8 cellular contexts compared by ENCODE assay signal in the genomic region with DNA sequence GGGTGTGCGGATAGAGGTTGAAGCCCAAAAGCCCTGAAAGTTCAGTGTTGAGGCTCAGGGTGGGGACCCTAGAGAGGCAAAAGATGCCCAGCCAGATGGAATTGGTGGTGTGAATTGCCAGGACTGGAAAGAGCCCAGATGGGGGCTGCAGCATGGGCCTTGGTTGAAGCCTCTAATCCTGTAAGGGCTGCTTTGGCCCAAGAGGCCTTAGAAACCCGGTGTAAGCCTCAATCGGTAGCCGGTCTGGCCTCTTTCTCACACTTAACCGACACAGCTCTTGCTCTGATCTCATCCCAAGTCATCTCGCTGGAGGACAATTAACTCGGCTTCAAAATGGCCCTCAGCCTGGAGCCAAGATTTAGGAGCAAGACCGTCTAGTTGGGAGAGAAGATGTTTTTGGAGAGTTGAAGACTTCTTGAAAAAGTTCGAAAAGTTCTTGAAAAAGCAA. TPM values are rescaled to one million over a fixed set of nuclear protein-coding genes. Genes with fewer than 3 reads are reported as not detected.
DNase-seq lines count a peak whose midpoint lies in the region; ATAC-seq, FAIRE-seq and TF ChIP-seq lines count a peak whose summit lies in the region.

No MANE protein-coding gene starts in this region.

- intact Hi-C loops in GM12878 (cut with micrococcal nuclease; ENCODE audit: unreplicated experiment), result loop anchor here (2.0 to 5.0 kb wide), 4 partner anchors 32 to 509 kb away; a partner anchor contains a TSS

- TF ChIP-seq POLR2A in GM12878 (IDR thresholded peaks at IDR 0.05; ENCODE audit: low read depth, low read length), result no peak; the same call in 1 of the 2 replicates

- H3K27ac ChIP-seq in GM12878 (ENCODE audit: control insufficient read depth, insufficient read depth) (peak overlapping the region; percentile 99), layer of hippocampus (ENCODE audit: low read depth, low read length) (peak overlapping the region; percentile 95), substantia nigra (ENCODE audit: low read depth, low read length, poor library complexity, severe bottlenecking) (peak overlapping the region; percentile 94)

- CTCF ChIA-PET in GM12878 (lab: Yijun Ruan, JAX), result interaction anchor here (0.7 to 3.8 kb wide), 5 partner anchors 8 to 308 kb away, joined by 3 to 26 read pairs (median 4); no protein-coding TSS in a partner anchor

- peaks cover 16% of the 10 kb centered on the region for H3K4me1 ChIP-seq in ES-I3 (ENCODE audit: insufficient read depth, low read length)
- H3K4me1 ChIP-seq in GM12878 (ENCODE audit: control insufficient read depth, insufficient read depth, low read length), result peaks cover 35% of the 10 kb centered on the region

- RAD21 ChIA-PET in GM12878 (lab: Charles Lee; ENCODE audit: unreplicated experiment), result interaction anchor here (0.8 to 1.9 kb wide), 9 partner anchors 8 to 102 kb away, joined by 3 to 7 read pairs (median 4); a partner anchor contains a TSS

- H3K27me3 ChIP-seq in GM12878 (replicated peaks in 1 of 2; ENCODE audit: control insufficient read depth in 2 of 2, insufficient read depth in 2 of 2, low read length in 1 of 2) (no peaks in the 10 kb centered on the region), layer of hippocampus (ENCODE audit: control insufficient read depth, insufficient read depth, low read length) (no peaks in the 10 kb centered on the region)

- no peak for TF ChIP-seq EP300 in GM12878 (IDR thresholded peaks at IDR 0.05; ENCODE audit: borderline replicate concordance in 1 of 2, control insufficient read depth in 1 of 2, low read depth in 2 of 2, low read length in 2 of 2)

- no peak overlapping the region for H2AFZ ChIP-seq in GM12878 (ENCODE audit: control insufficient read depth, low read depth, low read length)

- BruUV-seq in GM12878 (replicated peaks; lab: Mats Ljungman, UMichigan), result TSS peak; percentile 93

- H3K9me3 ChIP-seq in ES-I3 (ENCODE audit: control insufficient read depth, insufficient read depth, low read length), result no peaks in the 10 kb centered on the region
- H3K9me3 ChIP-seq in GM12878 (replicated peaks; ENCODE audit: control insufficient read depth, insufficient read depth, low read length), result no peaks in the 10 kb centered on the region

- in situ Hi-C loops in GM12878 (cut with MboI), result no loop called here

- H3K36me3 ChIP-seq in ES-I3 (ENCODE audit: insufficient read depth, low read length) (peaks cover 18% of the 10 kb centered on the region), GM12878 (ENCODE audit: control insufficient read depth in 2 of 2, insufficient read depth in 2 of 2, low read length in 1 of 2) (peaks cover 14 to 24% of the 10 kb centered on the region in 2 experiments)

- no peaks in the 10 kb centered on the region for H4K20me1 ChIP-seq in GM12878 (ENCODE audit: control insufficient read depth, insufficient read depth)

- peak overlapping the region; percentile 92 for H3K4me3 ChIP-seq in GM12878

- DNase-seq in OCI-M2 (lab: John Stamatoyannopoulos, UW; ENCODE audit: unreplicated experiment) (peak; percentile 71), GM12878 (ENCODE audit: low read depth, low spot score) (no peak), substantia nigra (lab: John Stamatoyannopoulos, UW) (peak in 2 of 49 donors; percentile 37 to 38), GM20000 (ENCODE audit: low spot score) (no peak), NOMO-1 (lab: John Stamatoyannopoulos, UW; ENCODE audit: unreplicated experiment in 2 of 2) (no peak)

- no peak for FAIRE-seq in GM12878 (lab: Jason Lieb, UNC)

- ATAC-seq in GM12878 (peak; percentile 1), GM19035 (IDR thresholded peaks at IDR 0.05; ENCODE audit: unreplicated experiment) (no peak)

- WGBS in GM12878 (ENCODE audit: insufficient coverage, insufficient replicate concordance, low lambda C conversion rate, missing lambda C conversion rate), result 4% methylated on average over 9 of the region's 9 CpGs

- peak overlapping the region; percentile 87 for H3K4me2 ChIP-seq in GM12878 (ENCODE audit: control insufficient read depth, insufficient read depth)

- H3K9ac ChIP-seq in ES-I3 (ENCODE audit: low read depth, low read length), result peak overlapping the region; percentile 96
- peak overlapping the region; percentile 99 for H3K9ac ChIP-seq in GM12878 (ENCODE audit: control insufficient read depth, insufficient read depth, low read length)

- peaks cover 83% of the 10 kb centered on the region for H3K79me2 ChIP-seq in GM12878 (ENCODE audit: control insufficient read depth, insufficient read depth, low read length)

- SMC1A ChIA-PET in GM12878 (lab: Charles Lee; ENCODE audit: uncharacterized antibody, unreplicated experiment), result interaction anchor here (0.6 to 2.2 kb wide), 6 partner anchors 33 to 72 kb away, joined by 3 to 9 read pairs (median 6); a partner anchor contains a TSS

- no peak for TF ChIP-seq CTCF in GM12878 (IDR thresholded peaks at IDR 0.05 in 2 of 3, conservative IDR thresholded peaks at IDR 0.05 in 1 of 3; ENCODE audit: control insufficient read depth in 2 of 3, extremely low read depth in 1 of 3, insufficient read depth in 1 of 3, low read depth in 3 of 3, low read length in 3 of 3)
- TF ChIP-seq CTCF in GM20000 (IDR thresholded peaks at IDR 0.05; ENCODE audit: extremely low read depth, missing control alignments), result no peak

- TF ChIP-seq RAD21 in GM12878 (IDR thresholded peaks at IDR 0.05; ENCODE audit: insufficient read depth, low read depth, low read length), result no peak

- POLR2A ChIA-PET in GM12878 (lab: Charles Lee), result interaction anchor here (0.7 to 4.1 kb wide), 8 partner anchors 8 to 113 kb away, joined by 3 to 36 read pairs (median 4); a partner anchor contains a TSS

TF ChIP-seq in GM12878, 131 proteins besides CTCF, POLR2A, EP300 and RAD21 (continues in another document):
- TF ChIP-seq CHD1 (IDR thresholded peaks at IDR 0.05; ENCODE audit: low read depth, low read length) (peak; percentile 53; the same call in 1 of the 2 replicates), SMAD5 (IDR thresholded peaks at IDR 0.05; ENCODE audit: low read depth) (peak; percentile 23; the same call in 1 of the 2 replicates)

RNA-seq across cellular contexts. Expression of a gene that starts 2.0 kb away (rescaled TPM):
- total RNA-seq in GM12878 (2013; cell fraction: nucleolus; rRNA removed), result 161 and 178 TPM in 2 replicates
- 413 and 473 TPM in 2 replicates for total RNA-seq in GM12878 (2014; rRNA removed)
- 513 and 542 TPM in 2 replicates for total RNA-seq in GM12878 (2014; rRNA removed; fragmentation: Illumina TruSeq; extraction: Trizol)
- 338 and 361 TPM in 2 replicates for total RNA-seq in GM12878 (2021)
- polyA plus RNA-seq in GM12878 (2011; ENCODE audit: low read depth), result 212 TPM
- 387 and 534 TPM in 2 replicates for polyA plus RNA-seq in GM12878 (2011; rRNA removed)
- 210 and 246 TPM in 2 replicates for polyA plus RNA-seq in GM12878 (2011; cell fraction: cytosol; rRNA removed)
- 84.6 and 156 TPM in 2 replicates for polyA plus RNA-seq in GM12878 (2011; cell fraction: nucleus; rRNA removed)
- polyA plus RNA-seq in GM12878 (2012), result 261 and 281 TPM in 2 replicates
- 620 and 767 TPM in 2 replicates for polyA plus RNA-seq in GM12878 (2014; fragmentation: Illumina TruSeq; extraction: Trizol)
- polyA plus RNA-seq in GM12878 (2014; fragmentation: Nextera tagmentation; extraction: Ambion mirVana), result 100 to 1,000 TPM; 183 to 194 TPM
- 387 and 401 TPM in 2 replicates for polyA plus RNA-seq in GM12878 (2014; rRNA removed)
- 100 to 1,000 TPM; 469 to 473 TPM for polyA plus RNA-seq in GM12878 (2016; fragmentation: Nextera tagmentation; extraction: Ambion mirVana)
- polyA minus RNA-seq in GM12878 (2011; rRNA and poly(A)+ RNA removed), result 142 and 153 TPM in 2 replicates
- 99.6 and 122 TPM in 2 replicates for polyA minus RNA-seq in GM12878 (2011; cell fraction: cytosol; rRNA and poly(A)+ RNA removed)
- polyA minus RNA-seq in GM12878 (2011; cell fraction: nucleus; rRNA and poly(A)+ RNA removed), result 45.9 and 97.4 TPM in 2 replicates

RNA-seq across cellular contexts. Expression of a gene that starts 33.4 kb away (rescaled TPM):
- 85.8 and 91.6 TPM in 2 replicates for total RNA-seq in GM12878 (2013; cell fraction: nucleolus; rRNA removed)
- total RNA-seq in GM12878 (2014; rRNA removed) (94.2 and 104 TPM in 2 replicates), GM12878 (2014; rRNA removed; fragmentation: Illumina TruSeq; extraction: Trizol) (233 and 239 TPM in 2 replicates), GM12878 (2021) (162 and 181 TPM in 2 replicates)
- polyA plus RNA-seq in GM12878 (2011; ENCODE audit: low read depth), result 29.0 TPM
- polyA plus RNA-seq in GM12878 (2011; rRNA removed) (177 and 189 TPM in 2 replicates), GM12878 (2014; fragmentation: Illumina TruSeq; extraction: Trizol) (138 and 168 TPM in 2 replicates), GM12878 (2014; fragmentation: Nextera tagmentation; extraction: Ambion mirVana) (10 to 100 TPM; 23.9 to 39.1 TPM), GM12878 (2014; rRNA removed) (204 and 226 TPM in 2 replicates), GM12878 (2016; fragmentation: Nextera tagmentation; extraction: Ambion mirVana) (100 to 1,000 TPM; 308 to 314 TPM)
- 137 and 184 TPM in 2 replicates for polyA plus RNA-seq in GM12878 (2011; cell fraction: cytosol; rRNA removed)
- polyA plus RNA-seq in GM12878 (2011; cell fraction: nucleus; rRNA removed), result 94.2 and 96.1 TPM in 2 replicates
- 75.4 and 124 TPM in 2 replicates for polyA plus RNA-seq in GM12878 (2012)
- 303 and 377 TPM in 2 replicates for polyA minus RNA-seq in GM12878 (2011; rRNA and poly(A)+ RNA removed)
- 89.7 and 135 TPM in 2 replicates for polyA minus RNA-seq in GM12878 (2011; cell fraction: cytosol; rRNA and poly(A)+ RNA removed)
- polyA minus RNA-seq in GM12878 (2011; cell fraction: nucleus; rRNA and poly(A)+ RNA removed), result 71.4 and 108 TPM in 2 replicates
